ENCODE assay signal across 8 cellular contexts in the genomic region with DNA sequence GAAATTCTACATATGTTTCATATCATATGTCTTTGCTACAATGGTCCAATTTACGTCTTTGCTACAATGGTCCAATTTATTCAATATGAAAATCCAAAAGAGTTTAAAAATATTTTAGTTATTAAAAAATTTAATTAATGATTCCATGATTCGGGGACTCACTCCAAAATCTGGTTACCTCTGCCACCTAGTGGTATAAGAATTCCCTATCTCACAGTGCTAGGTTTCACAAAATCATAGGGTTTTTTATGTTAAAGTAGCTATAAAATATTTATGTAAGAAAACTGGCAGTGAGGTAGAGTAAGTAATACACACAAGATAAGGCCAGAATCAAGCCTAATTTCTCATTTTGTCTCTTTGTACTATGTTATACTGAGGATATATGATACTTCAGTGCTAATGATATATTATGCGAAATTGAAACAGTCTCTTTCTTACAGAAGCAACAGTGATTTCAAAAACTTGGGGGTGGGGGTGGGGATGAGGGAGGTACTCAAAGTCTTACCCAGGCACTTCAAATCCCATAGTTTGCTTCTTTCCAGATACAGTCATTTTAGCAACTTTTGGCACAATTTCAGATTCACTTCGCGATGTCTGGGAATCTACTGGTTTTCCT. TPM values are rescaled to one million over a fixed set of nuclear protein-coding genes. Genes with fewer than 3 reads are reported as not detected.
DNase-seq lines count a peak whose midpoint lies in the region; ATAC-seq and TF ChIP-seq lines count a peak whose summit lies in the region.

No MANE protein-coding gene starts in this region.

- H3K4me1 ChIP-seq in neuronal stem cell (ENCODE audit: control insufficient read depth in 2 of 2, insufficient read depth in 1 of 2, low read depth in 1 of 2, low read length in 2 of 2) (peaks cover 0 to 2% of the 10 kb centered on the region in 2 donors), testis (no peaks in the 10 kb centered on the region)

- H3K79me1 ChIP-seq in neuronal stem cell (ENCODE audit: low read depth, low read length), result no peaks in the 10 kb centered on the region

- H2BK15ac ChIP-seq in neuronal stem cell (ENCODE audit: low read length), result no peak overlapping the region

- H3K14ac ChIP-seq in neuronal stem cell (ENCODE audit: low read length), result no peak overlapping the region

- H3K4me1 Mint-ChIP-seq in WTC11, result peaks cover 15% of the 10 kb centered on the region

- H3K4ac ChIP-seq in neuronal stem cell (ENCODE audit: low read length), result no peak overlapping the region

- no peak overlapping the region for H4K91ac ChIP-seq in neuronal stem cell (ENCODE audit: low read depth, low read length, poor library complexity)

- H3K27ac ChIP-seq in neuronal stem cell (replicated peaks; ENCODE audit: low read length) (no peak overlapping the region), testis (no peak overlapping the region)

- H2AK5ac ChIP-seq in neuronal stem cell (ENCODE audit: low read depth, low read length), result no peak overlapping the region

- H3K9me3 ChIP-seq in neuronal stem cell (replicated peaks in 1 of 2; ENCODE audit: control insufficient read depth in 2 of 2, insufficient read depth in 1 of 2, low read depth in 1 of 2, low read length in 2 of 2) (no peaks in the 10 kb centered on the region), testis (no peaks in the 10 kb centered on the region)

- no peaks in the 10 kb centered on the region for H3K27me3 Mint-ChIP-seq in WTC11 (ENCODE audit: low read depth)

- ATAC-seq in GM21528 (IDR thresholded peaks at IDR 0.05; ENCODE audit: low FRiP score, unreplicated experiment) (peak; percentile 27), WTC11 (no peak), left lobe of liver (peak; percentile 76)

- no peak for TF ChIP-seq POLR2A in testis (IDR thresholded peaks at IDR 0.05)

- H3K4me2 ChIP-seq in neuronal stem cell (ENCODE audit: insufficient read depth, low read length, poor library complexity, severe bottlenecking), result no peak overlapping the region

- peaks cover 6% of the 10 kb centered on the region for H3K36me3 Mint-ChIP-seq in WTC11

- DNase-seq in AG20443 (ENCODE audit: low spot score) (peak; percentile 35), WTC11 (ENCODE audit: low spot score) (no peak), left lobe of liver (ENCODE audit: low spot score) (no peak), HuH-7.5 (ENCODE audit: low spot score) (no peak), GM13976 (ENCODE audit: low spot score) (no peak), neuronal stem cell (ENCODE audit: low spot score) (no peak), testis (no peak)

- CTCF ChIA-PET in WTC11 (lab: Charles Lee), result interaction anchor here (0.5 to 1.0 kb wide), 11 partner anchors 8 to 60 kb away, joined by 3 to 9 read pairs (median 4); no protein-coding TSS in a partner anchor

- H2BK12ac ChIP-seq in neuronal stem cell (ENCODE audit: low read length), result no peak overlapping the region

- H4K8ac ChIP-seq in neuronal stem cell (ENCODE audit: low read depth, low read length), result no peak overlapping the region

- H3K9ac ChIP-seq in neuronal stem cell (ENCODE audit: low read depth, low read length, poor library complexity), result no peak overlapping the region

- no peak overlapping the region for H2BK120ac ChIP-seq in neuronal stem cell (ENCODE audit: low read depth, low read length)

- H3K9me3 Mint-ChIP-seq in WTC11, result no peaks in the 10 kb centered on the region

- POLR2A ChIA-PET in WTC11 (lab: Charles Lee), result no interaction called here

- H3K23ac ChIP-seq in neuronal stem cell (ENCODE audit: low read depth, low read length, poor library complexity), result no peak overlapping the region

- no CpG with 5 or more reads among the region's 5 CpGs for WGBS in neuronal stem cell (ENCODE audit: extremely low coverage in 2 of 2, insufficient read length in 2 of 2, insufficient replicate concordance in 1 of 2), 2 donors
- WGBS in testis, 2 donors, result 78 to 79% methylated on average over 5 of the region's 5 CpGs

- in situ Hi-C loops in GM13976 (cut with MboI; ENCODE audit: low sequenced_read_pairs, unreplicated experiment), result loop anchor here (25.0 kb wide), 1 partner anchor 435 kb away; no protein-coding TSS in a partner anchor

- peak; percentile 27; the same call in 1 of the 2 replicates for TF ChIP-seq CTCF in WTC11 (IDR thresholded peaks at IDR 0.05)
- TF ChIP-seq CTCF in GM13976 (IDR thresholded peaks at IDR 0.05; ENCODE audit: borderline replicate concordance, control extremely low read depth, extremely low read depth, insufficient read depth, missing control alignments), result no peak
- peak in 1 of 3 experiments; percentile 51 for TF ChIP-seq CTCF in testis (IDR thresholded peaks at IDR 0.05)

- H3K4me3 Mint-ChIP-seq in WTC11, result no peak overlapping the region

- intact Hi-C loops in testis (cut with DNase I; ENCODE audit: low total_unique reads), result no loop called here

- H3K18ac ChIP-seq in neuronal stem cell (ENCODE audit: low read length), result no peak overlapping the region

- H2BK5ac ChIP-seq in neuronal stem cell (ENCODE audit: low read length), result no peak overlapping the region

- H3K4me3 ChIP-seq in neuronal stem cell (ENCODE audit: low read length in 2 of 2) (no peak overlapping the region), testis (no peak overlapping the region)

- no peaks in the 10 kb centered on the region for H3K27me3 ChIP-seq in neuronal stem cell (ENCODE audit: control insufficient read depth in 3 of 3, insufficient read depth in 3 of 3, low read depth in 1 of 3, low read length in 3 of 3)
- no peaks in the 10 kb centered on the region for H3K27me3 ChIP-seq in testis

- no peak overlapping the region for H3K27ac Mint-ChIP-seq in WTC11

- H3K36me3 ChIP-seq in neuronal stem cell (replicated peaks in 1 of 2; ENCODE audit: control insufficient read depth in 2 of 2, insufficient read depth in 2 of 2, low read length in 2 of 2), result peaks cover under 1 to 31% of the 10 kb centered on the region in 2 donors
- H3K36me3 ChIP-seq in testis (ENCODE audit: low read depth, missing control alignments), result no peaks in the 10 kb centered on the region

- H2AFZ ChIP-seq in neuronal stem cell (ENCODE audit: low read length), result no peak overlapping the region

TF ChIP-seq in WTC11, 78 proteins besides CTCF, POLR2A, EP300 and RAD21 (continues in another document):
- no peak for TF ChIP-seq NFYB (CRISPR knock-in tag; conservative IDR thresholded peaks at IDR 0.05; ENCODE audit: low read depth)
- TF ChIP-seq, protein P1, sequence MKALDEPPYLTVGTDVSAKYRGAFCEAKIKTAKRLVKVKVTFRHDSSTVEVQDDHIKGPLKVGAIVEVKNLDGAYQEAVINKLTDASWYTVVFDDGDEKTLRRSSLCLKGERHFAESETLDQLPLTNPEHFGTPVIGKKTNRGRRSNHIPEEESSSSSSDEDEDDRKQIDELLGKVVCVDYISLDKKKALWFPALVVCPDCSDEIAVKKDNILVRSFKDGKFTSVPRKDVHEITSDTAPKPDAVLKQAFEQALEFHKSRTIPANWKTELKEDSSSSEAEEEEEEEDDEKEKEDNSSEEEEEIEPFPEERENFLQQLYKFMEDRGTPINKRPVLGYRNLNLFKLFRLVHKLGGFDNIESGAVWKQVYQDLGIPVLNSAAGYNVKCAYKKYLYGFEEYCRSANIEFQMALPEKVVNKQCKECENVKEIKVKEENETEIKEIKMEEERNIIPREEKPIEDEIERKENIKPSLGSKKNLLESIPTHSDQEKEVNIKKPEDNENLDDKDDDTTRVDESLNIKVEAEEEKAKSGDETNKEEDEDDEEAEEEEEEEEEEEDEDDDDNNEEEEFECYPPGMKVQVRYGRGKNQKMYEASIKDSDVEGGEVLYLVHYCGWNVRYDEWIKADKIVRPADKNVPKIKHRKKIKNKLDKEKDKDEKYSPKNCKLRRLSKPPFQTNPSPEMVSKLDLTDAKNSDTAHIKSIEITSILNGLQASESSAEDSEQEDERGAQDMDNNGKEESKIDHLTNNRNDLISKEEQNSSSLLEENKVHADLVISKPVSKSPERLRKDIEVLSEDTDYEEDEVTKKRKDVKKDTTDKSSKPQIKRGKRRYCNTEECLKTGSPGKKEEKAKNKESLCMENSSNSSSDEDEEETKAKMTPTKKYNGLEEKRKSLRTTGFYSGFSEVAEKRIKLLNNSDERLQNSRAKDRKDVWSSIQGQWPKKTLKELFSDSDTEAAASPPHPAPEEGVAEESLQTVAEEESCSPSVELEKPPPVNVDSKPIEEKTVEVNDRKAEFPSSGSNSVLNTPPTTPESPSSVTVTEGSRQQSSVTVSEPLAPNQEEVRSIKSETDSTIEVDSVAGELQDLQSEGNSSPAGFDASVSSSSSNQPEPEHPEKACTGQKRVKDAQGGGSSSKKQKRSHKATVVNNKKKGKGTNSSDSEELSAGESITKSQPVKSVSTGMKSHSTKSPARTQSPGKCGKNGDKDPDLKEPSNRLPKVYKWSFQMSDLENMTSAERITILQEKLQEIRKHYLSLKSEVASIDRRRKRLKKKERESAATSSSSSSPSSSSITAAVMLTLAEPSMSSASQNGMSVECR (CRISPR knock-in tag; IDR thresholded peaks at IDR 0.05; ENCODE audit: borderline replicate concordance), result no peak
- TF ChIP-seq, protein P2, sequence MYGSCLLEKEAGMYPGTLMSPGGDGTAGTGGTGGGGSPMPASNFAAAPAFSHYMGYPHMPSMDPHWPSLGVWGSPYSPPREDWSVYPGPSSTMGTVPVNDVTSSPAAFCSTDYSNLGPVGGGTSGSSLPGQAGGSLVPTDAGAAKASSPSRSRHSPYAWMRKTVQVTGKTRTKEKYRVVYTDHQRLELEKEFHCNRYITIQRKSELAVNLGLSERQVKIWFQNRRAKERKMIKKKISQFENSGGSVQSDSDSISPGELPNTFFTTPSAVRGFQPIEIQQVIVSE (CRISPR knock-in tag; IDR thresholded peaks at IDR 0.05; ENCODE audit: borderline replicate concordance), result no peak
- TF ChIP-seq ELF4 (CRISPR knock-in tag; IDR thresholded peaks at IDR 0.05; ENCODE audit: low read depth), result no peak
- TF ChIP-seq, protein P3, sequence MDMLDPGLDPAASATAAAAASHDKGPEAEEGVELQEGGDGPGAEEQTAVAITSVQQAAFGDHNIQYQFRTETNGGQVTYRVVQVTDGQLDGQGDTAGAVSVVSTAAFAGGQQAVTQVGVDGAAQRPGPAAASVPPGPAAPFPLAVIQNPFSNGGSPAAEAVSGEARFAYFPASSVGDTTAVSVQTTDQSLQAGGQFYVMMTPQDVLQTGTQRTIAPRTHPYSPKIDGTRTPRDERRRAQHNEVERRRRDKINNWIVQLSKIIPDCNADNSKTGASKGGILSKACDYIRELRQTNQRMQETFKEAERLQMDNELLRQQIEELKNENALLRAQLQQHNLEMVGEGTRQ (CRISPR knock-in tag; IDR thresholded peaks at IDR 0.05), result no peak
- TF ChIP-seq TEAD1 (CRISPR knock-in tag; IDR thresholded peaks at IDR 0.05), result no peak
- no peak for TF ChIP-seq TEAD4 (CRISPR knock-in tag; IDR thresholded peaks at IDR 0.05)

RNA-seq across cellular contexts. Expression of a gene that starts 52.3 kb away (rescaled TPM):
- 86.0 to 95.4 TPM (median 91.0 TPM) in 3 replicates for total RNA-seq in WTC11 (2021)
- 42.5 TPM for total RNA-seq in left lobe of liver
- 59.9 TPM for polyA plus RNA-seq in neuronal stem cell (2013, experiment 1 of 2)
- polyA plus RNA-seq in neuronal stem cell (2013, experiment 2 of 2), result 59.8 TPM
- 10 to 100 TPM; 41.1 to 54.9 TPM for total RNA-seq in testis
- 51.8 TPM for polyA plus RNA-seq in testis (ENCODE audit: insufficient read depth, low read depth, low replicate concordance)

RNA-seq across cellular contexts. Expression of a gene that starts 52.4 kb away (rescaled TPM):
- total RNA-seq in WTC11 (2021) (0.17 to 0.46 TPM (median 0.23 TPM) in 3 replicates), left lobe of liver (174 TPM), testis (1 to 10 TPM in 1 of 2 donors, under 1 TPM in 1; 0.87 to 4.9 TPM)
- polyA plus RNA-seq in neuronal stem cell (2013, experiment 1 of 2), result 0.13 TPM
- 0.10 TPM for polyA plus RNA-seq in neuronal stem cell (2013, experiment 2 of 2)
- polyA plus RNA-seq in testis (ENCODE audit: insufficient read depth, low read depth, low replicate concordance), result 0.38 TPM

Comparison
In these comparisons a context has a peak if more than half of its experiments do, and no peak if none do; other contexts are left out.
1. RNA of a gene that starts 52.4 kb away (total RNA-seq): 174 TPM in left lobe of liver (single experiment); 0.87 to 4.9 TPM in testis and 0.17 to 0.46 TPM in WTC11; every median in the first group is over 10 times any median in the second.